1 cellular context compared by ENCODE assay signal in genomic region chr9:113524460-113524859, GRCh38.
TF ChIP-seq lines count a peak whose summit lies in the region.

No MANE protein-coding gene starts in this region.

TF ChIP-seq in SK-N-SH treated with all-trans-retinoic acid at 6 μM for 48 hours, 23 proteins besides CTCF, POLR2A, EP300 and RAD21 (continued from another document):
- TF ChIP-seq POU6F1 (CRISPR knock-in tag; IDR thresholded peaks at IDR 0.05; ENCODE audit: borderline replicate concordance, low read depth) = no peak
- no peak for TF ChIP-seq ZNF565 (CRISPR knock-in tag; conservative IDR thresholded peaks at IDR 0.05; ENCODE audit: low read depth)
- no peak for TF ChIP-seq ISL1 (CRISPR knock-in tag; IDR thresholded peaks at IDR 0.05)
- TF ChIP-seq ARNTL (CRISPR knock-in tag; IDR thresholded peaks at IDR 0.05; ENCODE audit: borderline replicate concordance, low read depth) = no peak
